Comparison of ENCODE assay signal across 16 cellular contexts in genomic region chr14:92556255-92556741, GRCh38.
A peak's percentile ranks its signal among the peaks of the same experiment; 100 is the strongest.
DNase-seq lines count a peak whose midpoint lies in the region; ATAC-seq lines count a peak whose summit lies in the region.
"Had no signal": no experiment of that assay in that cellular context is flagged by ENCODE, and none has a peak within 500 bp of the region (broad histone marks: within the 10 kb centered on the region; RNA-seq: fewer than 3 reads in every experiment).

No MANE protein-coding gene starts in this region.

- H3K27me3 Mint-ChIP-seq in activated naive CD8-positive, alpha-beta T cell treated with anti-CD3 and anti-CD28 coated beads, Interleukin-2, amount 50 U/mL, for 24 hours: no peaks in the 10 kb centered on the region
- H3K27me3 Mint-ChIP-seq in stimulated activated naive B cell treated with anti-CD40 and anti-IgM and Interleukin-4, amounts not matched to agents 10 μg/mL and 1 μg/mL and 100 μg/mL, for 72 hours: peaks cover 0 to 18% of the 10 kb centered on the region in 2 donors

- no peak for DNase-seq in activated CD4-positive, CD25-positive, alpha-beta regulatory T cell (lab: John Stamatoyannopoulos, UW)
- DNase-seq in activated naive CD8-positive, alpha-beta T cell treated with anti-CD3 and anti-CD28 coated beads, Interleukin-2, amount 50 U/mL, for 24 hours: no peak
- DNase-seq in stimulated activated naive B cell treated with anti-CD40 and anti-IgM and Interleukin-4, amounts not matched to agents 10 μg/mL and 1 μg/mL and 100 μg/mL, for 72 hours: no peak
- DNase-seq in activated gamma-delta T cell treated with Interleukin-2 at 50 U/mL for 16 hours: no peak
- DNase-seq in kidney tubule cell (ENCODE audit: low spot score): no peak
- DNase-seq in hippocampal formation (lab: John Stamatoyannopoulos, UW): no peak
- DNase-seq: COR-L47; lower lobe of right lung; MV-4-11; right cardiac atrium; SJCRH30; stimulated activated CD4-positive, alpha-beta T cell treated with anti-CD3 and anti-CD28 coated beads, Interleukin-2, amount 100 ng/mL, for 24 hours had no signal

- peak; percentile 61 to 71 for ATAC-seq in activated CD4-positive, CD25-positive, alpha-beta regulatory T cell treated with anti-CD3 and anti-CD28 coated beads, Interleukin-2, amount 50 U/mL, for 24 hours
- peak; percentile 44 for ATAC-seq in HG02885 (IDR thresholded peaks at IDR 0.05; ENCODE audit: poor library complexity, unreplicated experiment)
- peak; percentile 64 for ATAC-seq in activated naive CD8-positive, alpha-beta T cell treated with anti-CD3 and anti-CD28 coated beads, Interleukin-2, amount 50 U/mL, for 24 hours
- ATAC-seq in stimulated activated naive B cell treated with anti-CD40 and anti-IgM and Interleukin-4, amounts not matched to agents 10 μg/mL and 1 μg/mL and 100 μg/mL, for 72 hours (replicated peaks): peak; percentile 74
- ATAC-seq: A549, lower lobe of right lung, right cardiac atrium had no signal

- peak overlapping the region; percentile 96 for H3K27ac Mint-ChIP-seq in activated naive CD8-positive, alpha-beta T cell treated with anti-CD3 and anti-CD28 coated beads, Interleukin-2, amount 50 U/mL, for 24 hours
- H3K27ac Mint-ChIP-seq in stimulated activated naive B cell treated with anti-CD40 and anti-IgM and Interleukin-4, amounts not matched to agents 10 μg/mL and 1 μg/mL and 100 μg/mL, for 72 hours: peak overlapping the region; percentile 92

- peaks cover 90% of the 10 kb centered on the region for H3K4me1 Mint-ChIP-seq in activated naive CD8-positive, alpha-beta T cell treated with anti-CD3 and anti-CD28 coated beads, Interleukin-2, amount 50 U/mL, for 24 hours
- peaks cover 42 to 59% of the 10 kb centered on the region in 2 donors for H3K4me1 Mint-ChIP-seq in stimulated activated naive B cell treated with anti-CD40 and anti-IgM and Interleukin-4, amounts not matched to agents 10 μg/mL and 1 μg/mL and 100 μg/mL, for 72 hours
- H3K4me1 Mint-ChIP-seq: neural crest cell had no signal

- peak overlapping the region; percentile 39 for H3K4me3 Mint-ChIP-seq in activated naive CD8-positive, alpha-beta T cell treated with anti-CD3 and anti-CD28 coated beads, Interleukin-2, amount 50 U/mL, for 24 hours
- peak overlapping the region; percentile 29 to 39 for H3K4me3 Mint-ChIP-seq in stimulated activated naive B cell treated with anti-CD40 and anti-IgM and Interleukin-4, amounts not matched to agents 10 μg/mL and 1 μg/mL and 100 μg/mL, for 72 hours
- H3K4me3 Mint-ChIP-seq: neural crest cell had no signal

- H3K36me3 Mint-ChIP-seq in activated naive CD8-positive, alpha-beta T cell treated with anti-CD3 and anti-CD28 coated beads, Interleukin-2, amount 50 U/mL, for 24 hours (ENCODE audit: low read depth): peaks cover 39% of the 10 kb centered on the region
- peaks cover 11 to 30% of the 10 kb centered on the region in 2 donors for H3K36me3 Mint-ChIP-seq in stimulated activated naive B cell treated with anti-CD40 and anti-IgM and Interleukin-4, amounts not matched to agents 10 μg/mL and 1 μg/mL and 100 μg/mL, for 72 hours

- H3K9me3 Mint-ChIP-seq in activated naive CD8-positive, alpha-beta T cell treated with anti-CD3 and anti-CD28 coated beads, Interleukin-2, amount 50 U/mL, for 24 hours: no peaks in the 10 kb centered on the region
- H3K9me3 Mint-ChIP-seq in stimulated activated naive B cell treated with anti-CD40 and anti-IgM and Interleukin-4, amounts not matched to agents 10 μg/mL and 1 μg/mL and 100 μg/mL, for 72 hours: no peaks in the 10 kb centered on the region
- H3K9me3 Mint-ChIP-seq: neural crest cell had no signal
